In genomic region chr6:165823609-165824326, GRCh38 we compare ENCODE assay signal across 17 cellular contexts.
A peak's percentile ranks its signal among the peaks of the same experiment; 100 is the strongest.
DNase-seq lines count a peak whose midpoint lies in the region; ATAC-seq, FAIRE-seq and TF ChIP-seq lines count a peak whose summit lies in the region.
"Had no signal": no experiment of that assay in that cellular context is flagged by ENCODE, and none has a peak within 500 bp of the region (broad histone marks: within the 10 kb centered on the region; RNA-seq: fewer than 3 reads in every experiment).

No MANE protein-coding gene starts in this region.

- H3K4me3 ChIP-seq in K562 (no peak overlapping the region), body of pancreas (no peak overlapping the region)
- H3K4me3 ChIP-seq: A549 had no signal

- no peaks in the 10 kb centered on the region for H3K79me2 ChIP-seq in K562 (ENCODE audit: control insufficient read depth, insufficient read depth, low read length)

- FAIRE-seq in K562 (lab: Jason Lieb, UNC), result no peak
- FAIRE-seq: A549, GM19239, HTR-8/SVneo had no signal

- no peak for ATAC-seq in K562
- no peak for ATAC-seq in body of pancreas
- ATAC-seq in natural killer cell treated with Interleukin-12 subunit alpha and Interleukin-12 subunit beta and Interleukin-15 and Interleukin-18, amount 100 ng/mL, for 72 hours, result no peak
- ATAC-seq: A549; CD8-positive, alpha-beta T cell; HCT116 had no signal

- H3K27ac ChIP-seq in K562 (ENCODE audit: extremely low read depth, low read depth, low read length) (no peak overlapping the region), body of pancreas (no peak overlapping the region)
- H3K27ac ChIP-seq: A549 had no signal

- H2AFZ ChIP-seq in K562 (ENCODE audit: low read depth, low read length), result no peak overlapping the region

- intact Hi-C loops in K562 (cut with micrococcal nuclease), result no loop called here
- intact Hi-C loops in body of pancreas (cut with DNase I), result no loop called here

- peaks cover 16 to 18% of the 10 kb centered on the region in 2 donors for H3K27me3 Mint-ChIP-seq in natural killer cell treated with Interleukin-12 subunit alpha and Interleukin-12 subunit beta and Interleukin-15 and Interleukin-18, amount 100 ng/mL, for 72 hours

- no peak overlapping the region for H3K4me2 ChIP-seq in K562 (ENCODE audit: insufficient read depth, low read length)
- H3K4me2 ChIP-seq: A549 had no signal

- H3K9me3 ChIP-seq in K562 (replicated peaks; ENCODE audit: control insufficient read depth, insufficient read depth, low read depth, low read length) (no peaks in the 10 kb centered on the region), body of pancreas (no peaks in the 10 kb centered on the region)
- H3K9me3 ChIP-seq: A549, Caco-2 had no signal

- no peaks in the 10 kb centered on the region for H3K36me3 ChIP-seq in K562 (ENCODE audit: control insufficient read depth, insufficient read depth, low read length)
- no peaks in the 10 kb centered on the region for H3K36me3 ChIP-seq in body of pancreas (replicated peaks in 1 of 2; ENCODE audit: insufficient read depth in 1 of 2, low read depth in 2 of 2)

- peaks cover 7 to 12% of the 10 kb centered on the region in 2 experiments; a peak in 2 of 5 replicates for H3K27me3 ChIP-seq in K562 (ENCODE audit: control insufficient read depth in 2 of 2, insufficient read depth in 2 of 2, low read length in 2 of 2)
- H3K27me3 ChIP-seq in body of pancreas, result peaks cover 0 to 3% of the 10 kb centered on the region in 2 donors

- H3K4me3 Mint-ChIP-seq in natural killer cell treated with Interleukin-12 subunit alpha and Interleukin-12 subunit beta and Interleukin-15 and Interleukin-18, amount 100 ng/mL, for 72 hours, result no peak overlapping the region
- H3K4me3 Mint-ChIP-seq: CD14-positive monocyte; CD8-positive, alpha-beta T cell had no signal

- in situ Hi-C loops in K562 (cut with MboI), result no loop called here

- TF ChIP-seq EP300 in K562 (IDR thresholded peaks at IDR 0.05; ENCODE audit: low read length), result no peak

- no peaks in the 10 kb centered on the region for H3K9me1 ChIP-seq in K562 (ENCODE audit: control insufficient read depth, insufficient read depth, low read length)

- TF ChIP-seq CTCF in K562 (IDR thresholded peaks at IDR 0.05 in 2 of 3, conservative IDR thresholded peaks at IDR 0.05 in 1 of 3; ENCODE audit: insufficient read depth in 2 of 3, low read depth in 1 of 3, low read length in 3 of 3) (no peak), body of pancreas (IDR thresholded peaks at IDR 0.05) (no peak)

- BruUV-seq in K562 (replicated peaks; lab: Mats Ljungman, UMichigan), result no TSS peak

- H3K36me3 Mint-ChIP-seq in natural killer cell treated with Interleukin-12 subunit alpha and Interleukin-12 subunit beta and Interleukin-15 and Interleukin-18, amount 100 ng/mL, for 72 hours, result no peaks in the 10 kb centered on the region
- H3K36me3 Mint-ChIP-seq: CD14-positive monocyte; CD8-positive, alpha-beta T cell had no signal

- POLR2A ChIA-PET in HEK293T (lab: Yijun Ruan, JAX), result no interaction called here
- POLR2A ChIA-PET in K562 (lab: Yijun Ruan, JAX), result no interaction called here

- no peaks in the 10 kb centered on the region for H3K9me3 Mint-ChIP-seq in natural killer cell treated with Interleukin-12 subunit alpha and Interleukin-12 subunit beta and Interleukin-15 and Interleukin-18, amount 100 ng/mL, for 72 hours
- H3K9me3 Mint-ChIP-seq: CD8-positive, alpha-beta T cell had no signal

- no peak overlapping the region for H3K9ac ChIP-seq in K562 (ENCODE audit: insufficient read depth in 1 of 2, low read depth in 2 of 2, low read length in 2 of 2)

- H4K20me1 ChIP-seq in K562 (replicated peaks; ENCODE audit: control insufficient read depth, insufficient read depth, low read length), result no peaks in the 10 kb centered on the region

- 4% methylated on average over 10 of the region's 10 CpGs for WGBS in K562 (ENCODE audit: insufficient coverage, low coverage, missing lambda C conversion rate)
- WGBS in body of pancreas, 2 donors, result 84% methylated on average over 10 of the region's 10 CpGs

- DNase-seq in HEK293T (ENCODE audit: extremely low spot score) (no peak), K562 (ENCODE audit: extremely low read depth in 1 of 4, low spot score in 3 of 4) (no peak), kidney glomerular epithelial cell (lab: John Stamatoyannopoulos, UW) (peak; percentile 40), body of pancreas (no peak), HUDEP-2 (lab: John Stamatoyannopoulos, UW; ENCODE audit: unreplicated experiment in 76 of 76) (no peak), NCI-H526 (lab: John Stamatoyannopoulos, UW) (no peak)
- DNase-seq in natural killer cell treated with Interleukin-12 subunit alpha and Interleukin-12 subunit beta and Interleukin-15 and Interleukin-18, amount 100 ng/mL, for 72 hours (ENCODE audit: low spot score), result no peak
- DNase-seq: Caco-2; CD8-positive, alpha-beta T cell; DMS53; GF-D8; KBM-7 had no signal

- no peaks in the 10 kb centered on the region for H3K4me1 ChIP-seq in K562 (replicated peaks in 1 of 2; ENCODE audit: control insufficient read depth in 2 of 2, insufficient read depth in 2 of 2, low read length in 2 of 2)
- peaks cover 5% of the 10 kb centered on the region for H3K4me1 ChIP-seq in body of pancreas
- H3K4me1 ChIP-seq: Caco-2 had no signal

- no peaks in the 10 kb centered on the region for H3K4me1 Mint-ChIP-seq in natural killer cell treated with Interleukin-12 subunit alpha and Interleukin-12 subunit beta and Interleukin-15 and Interleukin-18, amount 100 ng/mL, for 72 hours (ENCODE audit: low read depth in 2 of 2)
- H3K4me1 Mint-ChIP-seq: CD14-positive monocyte had no signal

- no peak overlapping the region for H3K27ac Mint-ChIP-seq in natural killer cell treated with Interleukin-12 subunit alpha and Interleukin-12 subunit beta and Interleukin-15 and Interleukin-18, amount 100 ng/mL, for 72 hours
- H3K27ac Mint-ChIP-seq: CD14-positive monocyte; CD8-positive, alpha-beta T cell had no signal

- TF ChIP-seq RAD21 in K562 (CRISPR knock-in tag; conservative IDR thresholded peaks at IDR 0.05 in 1 of 2, IDR thresholded peaks at IDR 0.05 in 1 of 2), result no peak

- TF ChIP-seq POLR2A in K562 (conservative IDR thresholded peaks at IDR 0.05), result no peak
- TF ChIP-seq POLR2A in body of pancreas (IDR thresholded peaks at IDR 0.05), result no peak

- CTCF ChIA-PET in HEK293T (lab: Yijun Ruan, JAX) (no interaction called here), K562 (lab: Yijun Ruan, JAX; ENCODE audit: low intra/inter-chr PET ratio) (no interaction called here)

TF ChIP-seq in HEK293T, 16 proteins besides CTCF, POLR2A, EP300 and RAD21:
- TF ChIP-seq ZNF384 (IDR thresholded peaks at IDR 0.05), result no peak
- TF ChIP-seq CTBP1 (IDR thresholded peaks at IDR 0.05; ENCODE audit: borderline replicate concordance), result no peak
- 0 out of 2 replicates have a peak, but pooled peaks have one; percentile 2 for TF ChIP-seq PKNOX1 (IDR thresholded peaks at IDR 0.05)
- TF ChIP-seq LEF1 (IDR thresholded peaks at IDR 0.05; ENCODE audit: borderline replicate concordance), result no peak

TF ChIP-seq in K562, 482 proteins besides CTCF, POLR2A, EP300 and RAD21 (continues in another document):
- TF ChIP-seq RBBP5 (IDR thresholded peaks at IDR 0.05; ENCODE audit: borderline replicate concordance, insufficient read depth, low read length, poor library complexity, severe bottlenecking) (no peak), TGIF2 (CRISPR knock-in tag; IDR thresholded peaks at IDR 0.05) (no peak), ZNF133 (CRISPR knock-in tag; IDR thresholded peaks at IDR 0.05) (no peak), CREB1 (IDR thresholded peaks at IDR 0.05) (0 out of 2 replicates have a peak, but pooled peaks have one; percentile 28), CREB1 (CRISPR knock-in tag; IDR thresholded peaks at IDR 0.05) (0 out of 2 replicates have a peak, but pooled peaks have one; percentile 31), ERF (CRISPR knock-in tag; IDR thresholded peaks at IDR 0.05) (no peak), NBN (IDR thresholded peaks at IDR 0.05; ENCODE audit: low read depth) (no peak), ZNF445 (CRISPR knock-in tag; IDR thresholded peaks at IDR 0.05; ENCODE audit: low read depth) (no peak), PYGO2 (tag; IDR thresholded peaks at IDR 0.05) (no peak), SNIP1 (IDR thresholded peaks at IDR 0.05; ENCODE audit: low read depth) (no peak), ZNF79 (CRISPR knock-in tag; IDR thresholded peaks at IDR 0.05; ENCODE audit: low read depth) (no peak), TSC22D4 (tag; IDR thresholded peaks at IDR 0.05) (no peak), PCBP2 (IDR thresholded peaks at IDR 0.05; ENCODE audit: low read depth, low read length, poor library complexity, severe bottlenecking) (no peak)
- TF ChIP-seq, protein P1, sequence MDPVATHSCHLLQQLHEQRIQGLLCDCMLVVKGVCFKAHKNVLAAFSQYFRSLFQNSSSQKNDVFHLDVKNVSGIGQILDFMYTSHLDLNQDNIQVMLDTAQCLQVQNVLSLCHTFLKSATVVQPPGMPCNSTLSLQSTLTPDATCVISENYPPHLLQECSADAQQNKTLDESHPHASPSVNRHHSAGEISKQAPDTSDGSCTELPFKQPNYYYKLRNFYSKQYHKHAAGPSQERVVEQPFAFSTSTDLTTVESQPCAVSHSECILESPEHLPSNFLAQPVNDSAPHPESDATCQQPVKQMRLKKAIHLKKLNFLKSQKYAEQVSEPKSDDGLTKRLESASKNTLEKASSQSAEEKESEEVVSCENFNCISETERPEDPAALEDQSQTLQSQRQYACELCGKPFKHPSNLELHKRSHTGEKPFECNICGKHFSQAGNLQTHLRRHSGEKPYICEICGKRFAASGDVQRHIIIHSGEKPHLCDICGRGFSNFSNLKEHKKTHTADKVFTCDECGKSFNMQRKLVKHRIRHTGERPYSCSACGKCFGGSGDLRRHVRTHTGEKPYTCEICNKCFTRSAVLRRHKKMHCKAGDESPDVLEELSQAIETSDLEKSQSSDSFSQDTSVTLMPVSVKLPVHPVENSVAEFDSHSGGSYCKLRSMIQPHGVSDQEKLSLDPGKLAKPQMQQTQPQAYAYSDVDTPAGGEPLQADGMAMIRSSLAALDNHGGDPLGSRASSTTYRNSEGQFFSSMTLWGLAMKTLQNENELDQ (CRISPR knock-in tag; IDR thresholded peaks at IDR 0.05; ENCODE audit: borderline replicate concordance), result no peak
- TF ChIP-seq, protein P2, sequence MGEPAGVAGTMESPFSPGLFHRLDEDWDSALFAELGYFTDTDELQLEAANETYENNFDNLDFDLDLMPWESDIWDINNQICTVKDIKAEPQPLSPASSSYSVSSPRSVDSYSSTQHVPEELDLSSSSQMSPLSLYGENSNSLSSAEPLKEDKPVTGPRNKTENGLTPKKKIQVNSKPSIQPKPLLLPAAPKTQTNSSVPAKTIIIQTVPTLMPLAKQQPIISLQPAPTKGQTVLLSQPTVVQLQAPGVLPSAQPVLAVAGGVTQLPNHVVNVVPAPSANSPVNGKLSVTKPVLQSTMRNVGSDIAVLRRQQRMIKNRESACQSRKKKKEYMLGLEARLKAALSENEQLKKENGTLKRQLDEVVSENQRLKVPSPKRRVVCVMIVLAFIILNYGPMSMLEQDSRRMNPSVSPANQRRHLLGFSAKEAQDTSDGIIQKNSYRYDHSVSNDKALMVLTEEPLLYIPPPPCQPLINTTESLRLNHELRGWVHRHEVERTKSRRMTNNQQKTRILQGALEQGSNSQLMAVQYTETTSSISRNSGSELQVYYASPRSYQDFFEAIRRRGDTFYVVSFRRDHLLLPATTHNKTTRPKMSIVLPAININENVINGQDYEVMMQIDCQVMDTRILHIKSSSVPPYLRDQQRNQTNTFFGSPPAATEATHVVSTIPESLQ (CRISPR knock-in tag; IDR thresholded peaks at IDR 0.05), result no peak
